ENCODE assay signal across 10 cellular contexts in the genomic region with DNA sequence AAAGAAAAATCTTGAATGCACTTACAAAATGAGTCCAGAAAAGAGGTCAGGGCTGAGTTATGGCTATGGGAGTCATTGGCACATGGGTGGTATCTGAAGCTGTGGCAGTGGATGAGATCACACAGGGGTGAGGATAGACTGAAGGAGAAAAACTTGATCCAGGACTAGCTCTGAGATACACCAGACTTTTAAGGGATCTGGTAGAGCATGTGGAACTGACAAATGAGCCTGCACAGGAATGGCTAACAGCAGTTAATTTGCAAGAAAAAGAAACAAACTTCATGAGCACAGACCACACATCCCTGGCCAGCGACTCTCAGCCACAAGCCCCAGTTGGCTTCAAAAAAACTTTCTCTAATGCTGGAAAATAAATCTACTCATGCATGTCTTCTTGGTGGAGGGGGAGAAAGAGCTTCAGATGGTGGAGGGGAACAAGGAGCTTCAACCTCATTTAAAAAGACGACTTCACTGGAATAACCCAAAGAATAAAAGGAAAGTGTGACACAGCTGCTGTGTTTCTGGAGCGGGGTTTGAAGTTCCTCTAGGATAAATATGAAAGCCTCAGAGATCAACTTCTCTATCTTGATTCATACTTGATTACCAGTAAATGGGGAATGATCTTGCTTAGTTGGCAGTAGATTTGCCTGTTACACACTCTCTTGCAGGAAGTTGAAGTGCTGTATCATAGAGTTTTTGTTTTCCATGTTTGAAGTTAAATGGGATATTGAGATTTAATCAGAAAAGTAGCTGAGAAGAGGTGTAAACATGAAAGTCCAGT. TPM values are rescaled to one million over a fixed set of nuclear protein-coding genes. Genes with fewer than 3 reads are reported as not detected.
DNase-seq lines count a peak whose midpoint lies in the region; ATAC-seq and TF ChIP-seq lines count a peak whose summit lies in the region.
"Had no signal": no experiment of that assay in that cellular context is flagged by ENCODE, and none has a peak within 500 bp of the region (broad histone marks: within the 10 kb centered on the region; RNA-seq: fewer than 3 reads in every experiment).

No MANE protein-coding gene starts in this region.

- H3K9me3 ChIP-seq in esophagus (ENCODE audit: control insufficient read depth in 2 of 2, insufficient read depth in 1 of 2, low read depth in 1 of 2, low read length in 1 of 2) (no peaks in the 10 kb centered on the region), sigmoid colon (no peaks in the 10 kb centered on the region), ovary (no peaks in the 10 kb centered on the region)

- H3K27me3 ChIP-seq in esophagus (ENCODE audit: control insufficient read depth in 1 of 2, insufficient read depth in 2 of 2, low read length in 2 of 2) (no peaks in the 10 kb centered on the region), sigmoid colon (no peaks in the 10 kb centered on the region), ovary (no peaks in the 10 kb centered on the region)

- ATAC-seq in GM18873 (IDR thresholded peaks at IDR 0.05; ENCODE audit: low FRiP score, unreplicated experiment) = no peak

- WGBS in esophagus, 2 donors = 51 to 66% methylated on average over 3 of the region's 3 CpGs
- WGBS in sigmoid colon, 2 donors = 66 to 86% methylated on average over 3 of the region's 3 CpGs
- WGBS in ovary, 3 donors = 72 to 77% (median 77%) methylated on average over 3 of the region's 3 CpGs

- no peaks in the 10 kb centered on the region for H3K27me3 Mint-ChIP-seq in IgD-negative memory B cell

- TF ChIP-seq CTCF in sigmoid colon (IDR thresholded peaks at IDR 0.05) (peak in 1 of 4 experiments; percentile 5), ovary (IDR thresholded peaks at IDR 0.05) (no peak)

- H3K4me1 ChIP-seq in esophagus (ENCODE audit: control insufficient read depth in 2 of 2, insufficient read depth in 2 of 2, low read length in 1 of 2) (peaks cover 2 to 5% of the 10 kb centered on the region in 2 donors), sigmoid colon (peaks cover 0 to 48% (median 29%) of the 10 kb centered on the region in 4 donors), ovary (ENCODE audit: insufficient read depth) (no peaks in the 10 kb centered on the region)

- H3K4me1 Mint-ChIP-seq in IgD-negative memory B cell = peaks cover 67 to 81% (median 75%) of the 10 kb centered on the region in 3 donors

- H3K27ac ChIP-seq in esophagus (ENCODE audit: low read depth in 2 of 2, low read length in 1 of 2) = peak overlapping the region; percentile 15 to 58
- H3K27ac ChIP-seq in sigmoid colon = peak overlapping the region; percentile 3 to 64 (median 36)
- no peak overlapping the region for H3K27ac ChIP-seq in ovary

- H3K36me3 ChIP-seq in esophagus (ENCODE audit: control insufficient read depth in 2 of 2, insufficient read depth in 2 of 2, low read length in 1 of 2) (no peaks in the 10 kb centered on the region), sigmoid colon (no peaks in the 10 kb centered on the region), ovary (no peaks in the 10 kb centered on the region)

- TF ChIP-seq EP300 in sigmoid colon (IDR thresholded peaks at IDR 0.05) (no peak), ovary (IDR thresholded peaks at IDR 0.05) (no peak)

- H3K4me3 ChIP-seq in esophagus (ENCODE audit: low read depth in 1 of 2, low read length in 2 of 2) (no peak overlapping the region), sigmoid colon (no peak overlapping the region), ovary (no peak overlapping the region)

- DNase-seq in Daoy (ENCODE audit: low read depth) = peak; percentile 34
- no peak for DNase-seq in sigmoid colon
- no peak for DNase-seq in NCI-H2171 (lab: John Stamatoyannopoulos, UW)
- no peak for DNase-seq in ovary
- DNase-seq in amniotic stem cell (lab: John Stamatoyannopoulos, UW) = no peak
- DNase-seq: SHP77; stimulated activated CD4-positive, alpha-beta T cell treated with anti-CD3 and anti-CD28 coated beads, Interleukin-12 subunit alpha, Interleukin-12 subunit beta, amount 100 ng/mL, for 4 hours had no signal

- H3K9me3 Mint-ChIP-seq in IgD-negative memory B cell = no peaks in the 10 kb centered on the region

- peak overlapping the region in 3 of 4 donors; percentile 48 to 87 (median 52) for H3K4me3 Mint-ChIP-seq in IgD-negative memory B cell

- TF ChIP-seq POLR2A in sigmoid colon (IDR thresholded peaks at IDR 0.05) = no peak
- no peak for TF ChIP-seq POLR2A in ovary (IDR thresholded peaks at IDR 0.05)

- H3K27ac Mint-ChIP-seq in IgD-negative memory B cell = peak overlapping the region; percentile 27 to 93 (median 84)

- intact Hi-C loops in sigmoid colon (cut with DNase I) = no loop called here
- intact Hi-C loops in ovary (cut with DNase I) = no loop called here

- H3K36me3 Mint-ChIP-seq in IgD-negative memory B cell = peaks cover 18% of the 10 kb centered on the region

RNA-seq across cellular contexts. Expression of a gene that starts 33.7 kb away (rescaled TPM):
- 51.7 and 52.8 TPM in 2 replicates for total RNA-seq in Daoy (2014; rRNA removed; shearing (Covaris generic))
- polyA plus RNA-seq in IgD-negative memory B cell (285 TPM), esophagus (10 to 100 TPM; 11.0 to 16.1 TPM), sigmoid colon (10 to 100 TPM in 2 of 3 donors, 1 to 10 TPM in 1; 9.0 to 55.8 (median 19.0) TPM), ovary (10 to 100 TPM in 1 of 2 donors, 1 to 10 TPM in 1; 5.0 to 12.0 TPM)
- total RNA-seq in sigmoid colon (10 to 100 TPM in 3 of 4 donors, 1 to 10 TPM in 1; 6.9 to 17.9 (median 13.1) TPM), ovary (10 to 100 TPM in 1 of 7 donors, 1 to 10 TPM in 6; 1.4 to 14.6 (median 4.5) TPM)

Comparison
In these comparisons a context has a peak if more than half of its experiments do, and no peak if none do; other contexts are left out.
1. H3K27ac ChIP-seq: peak in esophagus (2 of 2) and sigmoid colon (4 of 4); none in ovary (0 of 2).